Comparison of ENCODE assay signal across 1 cellular context in the genomic region with DNA sequence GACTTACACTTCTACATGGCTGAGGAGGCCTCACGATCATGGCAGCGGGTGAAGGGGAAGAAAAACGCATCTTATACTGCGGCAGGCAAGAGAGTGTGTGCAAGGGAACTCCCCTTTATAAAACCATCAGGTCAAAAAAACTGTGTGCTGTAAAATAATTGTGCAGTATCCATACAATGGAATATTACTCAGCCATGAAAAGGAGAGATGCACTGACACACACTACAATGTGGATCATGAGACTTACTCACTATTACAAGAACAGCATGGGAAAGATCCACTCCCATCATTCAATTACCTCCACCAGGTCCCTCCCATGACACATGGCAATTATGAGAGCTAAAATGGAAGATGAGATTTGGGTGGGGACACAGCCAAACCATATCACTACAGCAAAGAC.
TF ChIP-seq lines count a peak whose summit lies in the region.

No MANE protein-coding gene starts in this region.

TF ChIP-seq in H1, 55 proteins besides CTCF, POLR2A, EP300 and RAD21:
- no peak for TF ChIP-seq RFX5 (IDR thresholded peaks at IDR 0.05; ENCODE audit: borderline replicate concordance, low read depth, low read length)
- TF ChIP-seq SIN3A (conservative IDR thresholded peaks at IDR 0.05 in 1 of 2, IDR thresholded peaks at IDR 0.05 in 1 of 2; ENCODE audit: low read depth in 1 of 2, low read length in 2 of 2), result no peak
- no peak for TF ChIP-seq JUN (IDR thresholded peaks at IDR 0.05; ENCODE audit: low read depth, low read length)
- TF ChIP-seq KDM1A (IDR thresholded peaks at IDR 0.05; ENCODE audit: borderline replicate concordance, low read length), result 0 out of 2 replicates have a peak, but pooled peaks have one; percentile 24
- TF ChIP-seq GTF2F1 (IDR thresholded peaks at IDR 0.05; ENCODE audit: borderline replicate concordance, low read depth, low read length), result no peak
